ENCODE assay signal across 19 cellular contexts in the genomic region with DNA sequence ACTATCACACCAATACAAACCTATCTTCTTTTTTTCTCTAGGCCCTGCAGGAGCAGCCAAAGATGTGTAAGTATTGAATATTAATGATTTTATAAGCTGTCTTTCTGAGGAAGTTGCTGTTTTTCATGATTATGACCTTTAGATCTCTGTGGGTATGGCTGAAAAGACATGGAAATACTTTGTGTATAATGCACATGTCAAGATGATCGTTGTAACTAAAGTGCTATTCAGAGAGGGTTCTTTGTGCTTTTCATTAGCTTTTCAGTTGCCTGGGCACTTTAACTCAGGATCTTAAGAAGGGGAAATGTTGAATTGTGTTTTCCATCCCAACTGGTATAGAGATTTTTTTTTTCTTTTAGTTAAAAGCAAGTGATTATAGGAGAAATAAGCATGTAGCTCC.
"Had no signal": no experiment of that assay in that cellular context is flagged by ENCODE, and none has a peak within 500 bp of the region (broad histone marks: within the 10 kb centered on the region; RNA-seq: fewer than 3 reads in every experiment).

No MANE protein-coding gene starts in this region.

- DNase-seq: activated CD4-positive, alpha-beta T cell treated with anti-CD3 and anti-CD28 coated beads for 1 hour; activated CD4-positive, alpha-beta T cell treated with anti-CD3 and anti-CD28 coated beads, Interleukin-2, amount 50 U/mL, for 48 hours; activated naive CD4-positive, alpha-beta T cell treated with anti-CD3 and anti-CD28 coated beads for 36 hours; adrenal gland; brain microvascular endothelial cell; effector memory CD4-positive, alpha-beta T cell; gastrocnemius medialis; heart right ventricle; left cardiac atrium; lower lobe of right lung; stimulated activated CD4-positive, alpha-beta T cell treated with anti-CD3 and anti-CD28 coated beads, Interleukin-4, amount 100 ng/mL, for 1 hour; stimulated activated naive CD4-positive, alpha-beta T cell; T-cell; transverse colon had no signal

- H3K27me3 Mint-ChIP-seq: activated T-helper 17 cell treated with anti-CD3 and anti-CD28 coated beads, Interleukin-2, amount 50 U/mL, for 72 hours; T-cell had no signal

- H3K9me3 Mint-ChIP-seq: activated naive CD4-positive, alpha-beta T cell treated with anti-CD3 and anti-CD28 coated beads for 36 hours; activated T-helper 17 cell treated with anti-CD3 and anti-CD28 coated beads, Interleukin-2, amount 50 U/mL, for 72 hours; mesothelial cell of epicardium; T-cell had no signal

- H3K4me1 ChIP-seq: adrenal gland, lower lobe of right lung, transverse colon had no signal

- H3K4me3 ChIP-seq: adrenal gland, gastrocnemius medialis, heart right ventricle, lower lobe of right lung, right atrium auricular region, transverse colon had no signal

- H3K27me3 ChIP-seq: adrenal gland, brain microvascular endothelial cell, gastrocnemius medialis, heart right ventricle, right atrium auricular region, transverse colon had no signal

- H3K4me1 Mint-ChIP-seq: mesothelial cell of epicardium had no signal

- H3K4me3 Mint-ChIP-seq: activated naive CD4-positive, alpha-beta T cell treated with anti-CD3 and anti-CD28 coated beads for 36 hours; activated T-helper 17 cell treated with anti-CD3 and anti-CD28 coated beads, Interleukin-2, amount 50 U/mL, for 72 hours; mesothelial cell of epicardium; T-cell had no signal

- H3K27ac Mint-ChIP-seq: activated naive CD4-positive, alpha-beta T cell treated with anti-CD3 and anti-CD28 coated beads for 36 hours; activated T-helper 17 cell treated with anti-CD3 and anti-CD28 coated beads, Interleukin-2, amount 50 U/mL, for 72 hours; mesothelial cell of epicardium; T-cell had no signal

- H3K9me3 ChIP-seq: adrenal gland, gastrocnemius medialis, heart right ventricle, lower lobe of right lung, right atrium auricular region, transverse colon had no signal

- H3K36me3 Mint-ChIP-seq: mesothelial cell of epicardium had no signal

- H3K27ac ChIP-seq: adrenal gland, brain microvascular endothelial cell, epithelial cell of prostate, gastrocnemius medialis, heart right ventricle, lower lobe of right lung, right atrium auricular region, transverse colon, VCaP had no signal

- ATAC-seq: activated T-helper 17 cell treated with anti-CD3 and anti-CD28 coated beads, Interleukin-2, amount 50 U/mL, for 72 hours; gastrocnemius medialis; heart right ventricle; left cardiac atrium; lower lobe of right lung; T-cell had no signal

- H3K36me3 ChIP-seq: adrenal gland, brain microvascular endothelial cell, gastrocnemius medialis, heart right ventricle, lower lobe of right lung, right atrium auricular region, transverse colon had no signal
